ENCODE assay signal across 16 cellular contexts in genomic region chr1:24490101-24490781, GRCh38. TPM values are rescaled to one million over a fixed set of nuclear protein-coding genes. Genes with fewer than 3 reads are reported as not detected.
DNase-seq lines count a peak whose midpoint lies in the region; ATAC-seq, FAIRE-seq and TF ChIP-seq lines count a peak whose summit lies in the region.
"Had no signal": no experiment of that assay in that cellular context is flagged by ENCODE, and none has a peak within 500 bp of the region (broad histone marks: within the 10 kb centered on the region; RNA-seq: fewer than 3 reads in every experiment).

No MANE protein-coding gene starts in this region.

- TF ChIP-seq EP300 in K562 (IDR thresholded peaks at IDR 0.05; ENCODE audit: low read length) (no peak), tibial nerve (IDR thresholded peaks at IDR 0.05) (no peak)

- H3K4me2 ChIP-seq in K562 (ENCODE audit: insufficient read depth, low read length) (no peak overlapping the region), neuronal stem cell (ENCODE audit: insufficient read depth, low read length, poor library complexity, severe bottlenecking) (no peak overlapping the region)
- H3K4me2 ChIP-seq: BLaER1 treated with 17β-estradiol and CSF1 and Interleukin-3, amounts not matched to agents 10 nM and 100 nM had no signal

- no peaks in the 10 kb centered on the region for H3K79me2 ChIP-seq in K562 (ENCODE audit: control insufficient read depth, insufficient read depth, low read length)

- H3K9me3 ChIP-seq in CD4-positive, alpha-beta T cell (ENCODE audit: control insufficient read depth, low read length): no peaks in the 10 kb centered on the region
- H3K9me3 ChIP-seq in K562 (replicated peaks; ENCODE audit: control insufficient read depth, insufficient read depth, low read depth, low read length) (peaks cover 15% of the 10 kb centered on the region), neuronal stem cell (replicated peaks in 1 of 2; ENCODE audit: control insufficient read depth in 2 of 2, insufficient read depth in 1 of 2, low read depth in 1 of 2, low read length in 2 of 2) (peaks cover 0 to 2% of the 10 kb centered on the region in 2 donors), tibial nerve (peaks cover 0 to 8% (median 0%) of the 10 kb centered on the region in 4 donors)

- intact Hi-C loops in activated CD4-positive, alpha-beta memory T cell treated with anti-CD3 and anti-CD28 coated beads for 36 hours (cut with micrococcal nuclease): no loop called here
- intact Hi-C loops in CD4-positive, alpha-beta T cell (cut with DNase I, micrococcal nuclease): no loop called here
- intact Hi-C loops in K562 (cut with micrococcal nuclease): no loop called here

- in situ Hi-C loops in K562 (cut with MboI): no loop called here

- no peak overlapping the region for H2BK15ac ChIP-seq in neuronal stem cell (ENCODE audit: low read length)

- no peaks in the 10 kb centered on the region for H3K9me1 ChIP-seq in K562 (ENCODE audit: control insufficient read depth, insufficient read depth, low read length)

- no peak for TF ChIP-seq POLR2A in K562 (conservative IDR thresholded peaks at IDR 0.05)
- TF ChIP-seq POLR2A in H54 (IDR thresholded peaks at IDR 0.05; ENCODE audit: low read depth, low read length): no peak
- no peak for TF ChIP-seq POLR2A in tibial nerve (IDR thresholded peaks at IDR 0.05)

- H2BK12ac ChIP-seq in neuronal stem cell (ENCODE audit: low read length): no peak overlapping the region

- TF ChIP-seq CTCF in CD4-positive, alpha-beta T cell (IDR thresholded peaks at IDR 0.05): no peak
- TF ChIP-seq CTCF in K562 (IDR thresholded peaks at IDR 0.05 in 2 of 3, conservative IDR thresholded peaks at IDR 0.05 in 1 of 3; ENCODE audit: insufficient read depth in 2 of 3, low read depth in 1 of 3, low read length in 3 of 3) (no peak), tibial nerve (IDR thresholded peaks at IDR 0.05) (no peak)

- H3K79me1 ChIP-seq in neuronal stem cell (ENCODE audit: low read depth, low read length): no peaks in the 10 kb centered on the region

- peak; percentile 25 for DNase-seq in activated CD4-positive, alpha-beta memory T cell treated with anti-CD3 and anti-CD28 coated beads for 36 hours
- no peak for DNase-seq in activated CD4-positive, alpha-beta memory T cell treated with anti-CD3 and anti-CD28 coated beads, Interleukin-2, amount 10 ng/mL, durations not matched to agents 7 days and 5 days
- DNase-seq in CD4-positive, alpha-beta T cell: no peak
- no peak for DNase-seq in K562 (ENCODE audit: extremely low read depth in 1 of 4, low spot score in 3 of 4)
- DNase-seq in neuronal stem cell (ENCODE audit: low spot score): no peak
- DNase-seq in H54 (ENCODE audit: insufficient read length, low spot score): no peak
- no peak for DNase-seq in tibial nerve (ENCODE audit: low spot score in 2 of 2)
- DNase-seq: ACHN; CD4-positive, alpha-beta memory T cell; DMS79; HCEC 1CT; HFFc6 had no signal

- no peak for ATAC-seq in CD4-positive, alpha-beta T cell (ENCODE audit: poor library complexity)
- ATAC-seq in K562: peak; percentile 54; the same call in 2 of the 3 replicates
- ATAC-seq in GM19023 (IDR thresholded peaks at IDR 0.05; ENCODE audit: unreplicated experiment): no peak

- no peak overlapping the region for H2AK5ac ChIP-seq in neuronal stem cell (ENCODE audit: low read depth, low read length)

- peaks cover 3% of the 10 kb centered on the region for H3K36me3 Mint-ChIP-seq in activated CD4-positive, alpha-beta memory T cell treated with anti-CD3 and anti-CD28 coated beads for 36 hours
- peaks cover 4% of the 10 kb centered on the region for H3K36me3 Mint-ChIP-seq in activated CD4-positive, alpha-beta memory T cell treated with anti-CD3 and anti-CD28 coated beads, Interleukin-2, amount 10 ng/mL, durations not matched to agents 7 days and 5 days (ENCODE audit: low read depth)
- peaks cover 8% of the 10 kb centered on the region for H3K36me3 Mint-ChIP-seq in CD4-positive, alpha-beta T cell (ENCODE audit: low read depth)

- 70% methylated on average over 17 of the region's 18 CpGs for WGBS in K562 (ENCODE audit: insufficient coverage, low coverage, missing lambda C conversion rate)
- no CpG with 5 or more reads among the region's 18 CpGs for WGBS in neuronal stem cell (ENCODE audit: extremely low coverage in 2 of 2, insufficient read length in 2 of 2, insufficient replicate concordance in 1 of 2), 2 donors
- WGBS in tibial nerve, 2 donors: 97 to 99% methylated on average over 14 to 17 of the region's 18 CpGs

- H2BK120ac ChIP-seq in neuronal stem cell (ENCODE audit: low read depth, low read length): no peak overlapping the region

- H3K4me3 ChIP-seq in K562 (no peak overlapping the region), neuronal stem cell (ENCODE audit: low read length in 2 of 2) (peak overlapping the region in 1 of 2 donors; percentile 62), tibial nerve (no peak overlapping the region)
- H3K4me3 ChIP-seq: BLaER1 treated with 17β-estradiol and CSF1 and Interleukin-3, amounts not matched to agents 10 nM and 100 nM had no signal

- H3K23ac ChIP-seq in neuronal stem cell (ENCODE audit: low read depth, low read length, poor library complexity): peak overlapping the region; percentile 55

- H3K27me3 ChIP-seq in CD4-positive, alpha-beta T cell (ENCODE audit: control insufficient read depth, insufficient read depth, low read length): no peaks in the 10 kb centered on the region
- H3K27me3 ChIP-seq in K562 (ENCODE audit: control insufficient read depth in 2 of 2, insufficient read depth in 2 of 2, low read length in 2 of 2): peaks cover 6 to 19% of the 10 kb centered on the region in 2 experiments; a peak in 4 of 5 replicates
- no peaks in the 10 kb centered on the region for H3K27me3 ChIP-seq in neuronal stem cell (ENCODE audit: control insufficient read depth in 3 of 3, insufficient read depth in 3 of 3, low read depth in 1 of 3, low read length in 3 of 3)
- no peaks in the 10 kb centered on the region for H3K27me3 ChIP-seq in tibial nerve
- H3K27me3 ChIP-seq: BLaER1 treated with 17β-estradiol and CSF1 and Interleukin-3, amounts not matched to agents 10 nM and 100 nM had no signal

- no peaks in the 10 kb centered on the region for H3K27me3 Mint-ChIP-seq in activated CD4-positive, alpha-beta memory T cell treated with anti-CD3 and anti-CD28 coated beads for 36 hours
- no peaks in the 10 kb centered on the region for H3K27me3 Mint-ChIP-seq in activated CD4-positive, alpha-beta memory T cell treated with anti-CD3 and anti-CD28 coated beads, Interleukin-2, amount 10 ng/mL, durations not matched to agents 7 days and 5 days
- H3K27me3 Mint-ChIP-seq in CD4-positive, alpha-beta T cell: no peaks in the 10 kb centered on the region
- H3K27me3 Mint-ChIP-seq: CD4-positive, alpha-beta memory T cell had no signal

- H3K27ac ChIP-seq in CD4-positive, alpha-beta T cell (ENCODE audit: low read depth, low read length): no peak overlapping the region
- H3K27ac ChIP-seq in K562 (ENCODE audit: extremely low read depth, low read depth, low read length) (no peak overlapping the region), neuronal stem cell (replicated peaks; ENCODE audit: low read length) (no peak overlapping the region), tibial nerve (no peak overlapping the region)
- H3K27ac ChIP-seq: BLaER1 treated with 17β-estradiol and CSF1 and Interleukin-3, amounts not matched to agents 10 nM and 100 nM had no signal

- peaks cover 5% of the 10 kb centered on the region for H3K9me3 Mint-ChIP-seq in activated CD4-positive, alpha-beta memory T cell treated with anti-CD3 and anti-CD28 coated beads for 36 hours
- H3K9me3 Mint-ChIP-seq in activated CD4-positive, alpha-beta memory T cell treated with anti-CD3 and anti-CD28 coated beads, Interleukin-2, amount 10 ng/mL, durations not matched to agents 7 days and 5 days: no peaks in the 10 kb centered on the region
- peaks cover 2% of the 10 kb centered on the region for H3K9me3 Mint-ChIP-seq in CD4-positive, alpha-beta T cell
- H3K9me3 Mint-ChIP-seq: CD4-positive, alpha-beta memory T cell had no signal

- H3K18ac ChIP-seq in neuronal stem cell (ENCODE audit: low read length): no peak overlapping the region

- POLR2A ChIA-PET in activated CD4-positive, alpha-beta memory T cell treated with anti-CD3 and anti-CD28 coated beads for 36 hours (lab: Charles Lee): interaction anchor here (0.7 to 1.3 kb wide), 2 partner anchors 12 to 746 kb away, joined by 3 read pairs; partner anchors contain the start of gene RCAN3
- POLR2A ChIA-PET in activated CD4-positive, alpha-beta memory T cell treated with anti-CD3 and anti-CD28 coated beads, Interleukin-2, amount 10 ng/mL, durations not matched to agents 7 days and 5 days (lab: Charles Lee): interaction anchor here (1.2 to 7.2 kb wide), 4 partner anchors 9 to 75 kb away, joined by 3 to 165 read pairs (median 13); partner anchors contain the start of genes NIPAL3 and RCAN3
- POLR2A ChIA-PET in CD4-positive, alpha-beta T cell (lab: Charles Lee): interaction anchor here (0.5 to 16.4 kb wide), 4 partner anchors 9 to 69 kb away, joined by 3 to 692 read pairs (median 8); partner anchors contain the start of gene RCAN3
- POLR2A ChIA-PET in K562 (lab: Yijun Ruan, JAX): interaction anchor here (0.6 to 2.6 kb wide), 4 partner anchors 9 to 408 kb away, joined by 3 to 11 read pairs (median 5); no protein-coding TSS in a partner anchor

- no peaks in the 10 kb centered on the region; a peak in 2 of 5 replicates for H3K4me1 ChIP-seq in K562 (replicated peaks in 1 of 2; ENCODE audit: control insufficient read depth in 2 of 2, insufficient read depth in 2 of 2, low read length in 2 of 2)
- H3K4me1 ChIP-seq in neuronal stem cell (ENCODE audit: control insufficient read depth in 2 of 2, insufficient read depth in 1 of 2, low read depth in 1 of 2, low read length in 2 of 2): no peaks in the 10 kb centered on the region
- no peaks in the 10 kb centered on the region for H3K4me1 ChIP-seq in tibial nerve

- H2AFZ ChIP-seq in K562 (ENCODE audit: low read depth, low read length) (0 out of 2 replicates have a peak overlapping the region, but pooled peaks have one; percentile 38), neuronal stem cell (ENCODE audit: low read length) (no peak overlapping the region)

- CTCF ChIA-PET in activated CD4-positive, alpha-beta memory T cell treated with anti-CD3 and anti-CD28 coated beads for 36 hours (lab: Charles Lee): interaction anchor here (0.8 to 1.4 kb wide), 3 partner anchors 9 to 98 kb away, joined by 3 to 4 read pairs (median 3); no protein-coding TSS in a partner anchor
- CTCF ChIA-PET in activated CD4-positive, alpha-beta memory T cell treated with anti-CD3 and anti-CD28 coated beads, Interleukin-2, amount 10 ng/mL, durations not matched to agents 7 days and 5 days (lab: Charles Lee): interaction anchor here (3.4 kb wide), 1 partner anchor 12 kb away, joined by 8 read pairs; the partner anchor contains the start of gene RCAN3
- CTCF ChIA-PET in CD4-positive, alpha-beta T cell (lab: Charles Lee): interaction anchor here (1.0 to 2.0 kb wide), 4 partner anchors 10 to 75 kb away, joined by 3 to 4 read pairs (median 4); partner anchors contain the start of gene NIPAL3
- CTCF ChIA-PET in K562 (lab: Yijun Ruan, JAX; ENCODE audit: low intra/inter-chr PET ratio): interaction anchor here (0.6 kb wide), 1 partner anchor 18 kb away, joined by 3 read pairs; no protein-coding TSS in a partner anchor

- H4K91ac ChIP-seq in neuronal stem cell (ENCODE audit: low read depth, low read length, poor library complexity): no peak overlapping the region

- H3K14ac ChIP-seq in neuronal stem cell (ENCODE audit: low read length): no peak overlapping the region

- FAIRE-seq in K562 (lab: Jason Lieb, UNC): no peak
- no peak for FAIRE-seq in H54 (lab: Jason Lieb, UNC)
- FAIRE-seq: GM12891, H1 had no signal

- H3K4me1 Mint-ChIP-seq in activated CD4-positive, alpha-beta memory T cell treated with anti-CD3 and anti-CD28 coated beads for 36 hours (ENCODE audit: low read depth): peaks cover 44% of the 10 kb centered on the region
- H3K4me1 Mint-ChIP-seq in activated CD4-positive, alpha-beta memory T cell treated with anti-CD3 and anti-CD28 coated beads, Interleukin-2, amount 10 ng/mL, durations not matched to agents 7 days and 5 days: peaks cover 30% of the 10 kb centered on the region
- peaks cover 52% of the 10 kb centered on the region for H3K4me1 Mint-ChIP-seq in CD4-positive, alpha-beta T cell (ENCODE audit: low read depth)

- TF ChIP-seq RAD21 in K562 (CRISPR knock-in tag; conservative IDR thresholded peaks at IDR 0.05 in 1 of 2, IDR thresholded peaks at IDR 0.05 in 1 of 2): no peak

- no TSS peak for BruUV-seq in K562 (replicated peaks; lab: Mats Ljungman, UMichigan)

- no peak overlapping the region for H3K4ac ChIP-seq in neuronal stem cell (ENCODE audit: low read length)

- H4K8ac ChIP-seq in neuronal stem cell (ENCODE audit: low read depth, low read length): no peak overlapping the region

- no peak overlapping the region for H3K27ac Mint-ChIP-seq in activated CD4-positive, alpha-beta memory T cell treated with anti-CD3 and anti-CD28 coated beads for 36 hours
- H3K27ac Mint-ChIP-seq in activated CD4-positive, alpha-beta memory T cell treated with anti-CD3 and anti-CD28 coated beads, Interleukin-2, amount 10 ng/mL, durations not matched to agents 7 days and 5 days: no peak overlapping the region
- peak overlapping the region; percentile 14 for H3K27ac Mint-ChIP-seq in CD4-positive, alpha-beta T cell
- H3K27ac Mint-ChIP-seq: HFFc6 had no signal

- H3K4me3 Mint-ChIP-seq in activated CD4-positive, alpha-beta memory T cell treated with anti-CD3 and anti-CD28 coated beads for 36 hours: no peak overlapping the region
- no peak overlapping the region for H3K4me3 Mint-ChIP-seq in activated CD4-positive, alpha-beta memory T cell treated with anti-CD3 and anti-CD28 coated beads, Interleukin-2, amount 10 ng/mL, durations not matched to agents 7 days and 5 days
- no peak overlapping the region for H3K4me3 Mint-ChIP-seq in CD4-positive, alpha-beta T cell
- H3K4me3 Mint-ChIP-seq: CD4-positive, alpha-beta memory T cell; HFFc6 had no signal

- H2BK5ac ChIP-seq in neuronal stem cell (ENCODE audit: low read length): no peak overlapping the region

- no peaks in the 10 kb centered on the region for H4K20me1 ChIP-seq in K562 (replicated peaks; ENCODE audit: control insufficient read depth, insufficient read depth, low read length)
- H4K20me1 ChIP-seq: BLaER1 treated with 17β-estradiol and CSF1 and Interleukin-3, amounts not matched to agents 10 nM and 100 nM had no signal

- H3K9ac ChIP-seq in K562 (ENCODE audit: insufficient read depth in 1 of 2, low read depth in 2 of 2, low read length in 2 of 2) (no peak overlapping the region), neuronal stem cell (ENCODE audit: low read depth, low read length, poor library complexity) (peak overlapping the region; percentile 4)
- H3K9ac ChIP-seq: BLaER1 treated with 17β-estradiol and CSF1 and Interleukin-3, amounts not matched to agents 10 nM and 100 nM had no signal

- no peaks in the 10 kb centered on the region for H3K36me3 ChIP-seq in K562 (ENCODE audit: control insufficient read depth, insufficient read depth, low read length)
- no peaks in the 10 kb centered on the region for H3K36me3 ChIP-seq in neuronal stem cell (replicated peaks in 1 of 2; ENCODE audit: control insufficient read depth in 2 of 2, insufficient read depth in 2 of 2, low read length in 2 of 2)
- no peaks in the 10 kb centered on the region for H3K36me3 ChIP-seq in tibial nerve
- H3K36me3 ChIP-seq: BLaER1 treated with 17β-estradiol and CSF1 and Interleukin-3, amounts not matched to agents 10 nM and 100 nM had no signal

RNA-seq across cellular contexts. Expression of gene RCAN3, which starts 12.4 kb away (rescaled TPM):
- total RNA-seq in activated CD4-positive, alpha-beta memory T cell treated with anti-CD3 and anti-CD28 coated beads for 36 hours: 10 to 100 TPM; 71.3 to 78.8 TPM
- total RNA-seq in activated CD4-positive, alpha-beta memory T cell treated with anti-CD3 and anti-CD28 coated beads, Interleukin-2, amount 10 ng/mL, durations not matched to agents 7 days and 5 days: 10 to 100 TPM; 59.3 to 62.6 TPM
- total RNA-seq in CD4-positive, alpha-beta T cell: 100 to 1,000 TPM; 185 to 191 TPM
- total RNA-seq in K562 (2011; cell fraction: chromatin; rRNA removed; ENCODE audit: low replicate concordance): 0.09 and 0.51 TPM in 2 replicates
- total RNA-seq in K562 (2011; cell fraction: nucleolus; rRNA removed): under 0.01 TPM in 1 of 2 replicates, not detected in the other
- total RNA-seq in K562 (2011; cell fraction: nucleoplasm; rRNA removed): 0.23 and 0.37 TPM in 2 replicates
- total RNA-seq in K562 (2014; rRNA removed) (0.24 and 1.4 TPM in 2 replicates), K562 (2014; rRNA removed; fragmentation: Illumina TruSeq; extraction: Trizol) (0.29 and 0.33 TPM in 2 replicates), K562 (2015; rRNA removed; fragmentation: Illumina TruSeq; extraction: Trizol) (0.26 and 0.43 TPM in 2 replicates), K562 (2021) (0.42 and 0.84 TPM in 2 replicates), tibial nerve (10 to 100 TPM in 2 of 4 donors, 1 to 10 TPM in 2; 6.0 to 22.8 (median 10.8) TPM)
- polyA plus RNA-seq in K562 (2011; rRNA removed) (0.07 and 0.45 TPM in 2 replicates), K562 (2014; fragmentation: Illumina TruSeq; extraction: Trizol) (0.43 and 0.55 TPM in 2 replicates), K562 (2014; fragmentation: Nextera tagmentation; extraction: Ambion mirVana) (under 1 TPM; 0.10 to 0.11 TPM), K562 (2014; rRNA removed) (0.23 and 1.4 TPM in 2 replicates)
- polyA plus RNA-seq in K562 (2011; cell fraction: cytosol; rRNA removed): 0.09 and 0.16 TPM in 2 replicates
- polyA plus RNA-seq in K562 (2011; cell fraction: nucleus; rRNA removed): 0.27 and 0.36 TPM in 2 replicates
- polyA plus RNA-seq in K562 (2012): 0.58 and 0.69 TPM in 2 replicates
- 0.18 and 0.35 TPM in 2 replicates for polyA minus RNA-seq in K562 (2011; rRNA and poly(A)+ RNA removed)
- 1.4 TPM in 1 of 2 replicates, not detected in the other for polyA minus RNA-seq in K562 (2011; cell fraction: cytosol; rRNA and poly(A)+ RNA removed)
- not detected in 2 replicates for polyA minus RNA-seq in K562 (2011; cell fraction: nucleus; rRNA and poly(A)+ RNA removed)
- 3.1 TPM for polyA plus RNA-seq in neuronal stem cell (2013, experiment 1 of 2)
- 3.0 TPM for polyA plus RNA-seq in neuronal stem cell (2013, experiment 2 of 2)
